ENCODE assay signal across 24 cellular contexts in genomic region chr1:59428828-59429227, GRCh38.
DNase-seq lines count a peak whose midpoint lies in the region; ATAC-seq, FAIRE-seq and TF ChIP-seq lines count a peak whose summit lies in the region.
"Had no signal": no experiment of that assay in that cellular context is flagged by ENCODE, and none has a peak within 500 bp of the region (broad histone marks: within the 10 kb centered on the region; RNA-seq: fewer than 3 reads in every experiment).

No MANE protein-coding gene starts in this region.

- H3K36me3 ChIP-seq in left lung (no peaks in the 10 kb centered on the region), psoas muscle (ENCODE audit: insufficient read depth in 1 of 2, low read depth in 1 of 2) (no peaks in the 10 kb centered on the region)
- H3K36me3 ChIP-seq: MG63, SJSA1 had no signal

- DNase-seq in DMS53 (lab: John Stamatoyannopoulos, UW) (peak; percentile 43), DMS53 treated with DMSO at 0.1 percent for 48 hours (lab: John Stamatoyannopoulos, UW; ENCODE audit: unreplicated experiment) (no peak), left lung (no peak), psoas muscle (no peak), NCI-H510A treated with DMSO at 0.1 percent for 48 hours (lab: John Stamatoyannopoulos, UW) (no peak), urothelium cell line (ENCODE audit: low spot score) (no peak)
- DNase-seq: AML-193; C1 segment of cervical spinal cord; Calu3; CD8-positive, alpha-beta memory T cell; DMS79; GM23248; H9; HFFc6; MG63; NCI-H1436; NCI-H187 treated with DMSO at 0.1 percent for 48 hours; NCI-H2107; NCI-H510A had no signal

- H3K4me3 ChIP-seq in left lung (no peak overlapping the region), psoas muscle (no peak overlapping the region)
- H3K4me3 ChIP-seq: GM23248, K562, MG63, SJSA1 had no signal

- no peaks in the 10 kb centered on the region for H3K27me3 ChIP-seq in left lung
- H3K27me3 ChIP-seq in psoas muscle (ENCODE audit: insufficient read depth in 3 of 3, low read length in 2 of 3): no peaks in the 10 kb centered on the region
- H3K27me3 ChIP-seq: MG63, SJSA1 had no signal

- H3K9me3 ChIP-seq in left lung: no peaks in the 10 kb centered on the region
- H3K9me3 ChIP-seq in psoas muscle: no peaks in the 10 kb centered on the region
- H3K9me3 ChIP-seq: MG63, SJSA1 had no signal

- no peak for FAIRE-seq in urothelium cell line (lab: Jason Lieb, UNC)
- FAIRE-seq: K562, RCC 7860 had no signal

- TF ChIP-seq CTCF in left lung (IDR thresholded peaks at IDR 0.05) (no peak), psoas muscle (IDR thresholded peaks at IDR 0.05) (no peak)

- H3K27ac ChIP-seq in left lung (no peak overlapping the region), psoas muscle (peak overlapping the region; percentile 90)
- H3K27ac ChIP-seq: GM23248, SJSA1 had no signal

- H3K4me1 ChIP-seq in left lung: peaks cover 0 to 11% of the 10 kb centered on the region in 2 donors
- H3K4me1 ChIP-seq in psoas muscle: peaks cover 64% of the 10 kb centered on the region

- peak; percentile 41 for ATAC-seq in left lung
- ATAC-seq in psoas muscle: no peak
- no peak for ATAC-seq in GM18519 (IDR thresholded peaks at IDR 0.05; ENCODE audit: low FRiP score, unreplicated experiment)
- no peak for ATAC-seq in GM18502 (IDR thresholded peaks at IDR 0.05; ENCODE audit: poor library complexity, unreplicated experiment)
- ATAC-seq: K562 had no signal

- intact Hi-C loops in left lung (cut with DNase I) (no loop called here), psoas muscle (cut with DNase I) (loop anchor here (5.0 to 10.0 kb wide), 3 partner anchors 134 to 268 kb away; partner anchors contain the start of gene FGGY (in 1 of the 2))

- 95 to 99% (median 95%) methylated on average over 6 of the region's 6 CpGs for WGBS in psoas muscle, 3 donors

Comparison
In these comparisons a context has a peak if more than half of its experiments do, and no peak if none do; other contexts are left out.
1. intact Hi-C loops: an anchor here in psoas muscle (5.0 to 10.0 kb wide); none called in left lung.